13 cellular contexts compared by ENCODE assay signal in the genomic region with DNA sequence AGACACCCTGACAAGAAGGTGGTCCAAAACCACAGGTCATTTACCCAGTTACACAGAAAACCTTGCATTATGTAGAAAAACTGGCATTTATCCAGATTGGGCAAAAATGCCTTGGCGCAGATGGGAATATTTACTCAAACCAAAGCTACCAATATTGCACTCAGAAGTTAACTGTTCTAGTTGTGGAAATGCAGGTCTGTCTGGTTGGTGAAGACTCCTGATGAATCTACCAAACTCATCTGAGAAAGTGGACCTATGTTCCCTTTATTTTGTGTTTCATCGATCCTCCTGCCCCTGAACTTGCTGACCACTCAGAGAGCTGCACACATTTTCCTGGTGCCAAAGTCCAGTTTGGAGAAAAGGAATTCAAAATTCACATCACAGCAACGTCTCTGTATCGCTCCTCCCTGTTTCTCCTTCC.
DNase-seq lines count a peak whose midpoint lies in the region; ATAC-seq and TF ChIP-seq lines count a peak whose summit lies in the region.
"Had no signal": no experiment of that assay in that cellular context is flagged by ENCODE, and none has a peak within 500 bp of the region (broad histone marks: within the 10 kb centered on the region; RNA-seq: fewer than 3 reads in every experiment).

No MANE protein-coding gene starts in this region.

- peaks cover 24% of the 10 kb centered on the region for H3K4me1 ChIP-seq in left ventricle myocardium inferior
- peaks cover 0 to 21% (median 12%) of the 10 kb centered on the region in 9 donors for H3K4me1 ChIP-seq in heart right ventricle

- intact Hi-C loops in left ventricle myocardium inferior (cut with micrococcal nuclease) = no loop called here
- intact Hi-C loops in heart right ventricle (cut with DNase I) = loop anchor here in 1 of 10 donors (10.0 kb wide), 1 partner anchor 147 kb away; no protein-coding TSS in a partner anchor
- intact Hi-C loops in left colon (cut with DNase I, micrococcal nuclease) = loop anchor here in 1 of 2 donors (10.0 kb wide), 1 partner anchor 47 kb away; no protein-coding TSS in a partner anchor
- intact Hi-C loops in sciatic nerve (cut with DNase I) = no loop called here

- no peak for TF ChIP-seq CTCF in left ventricle myocardium inferior (IDR thresholded peaks at IDR 0.05; ENCODE audit: borderline replicate concordance)
- no peak for TF ChIP-seq CTCF in heart right ventricle (IDR thresholded peaks at IDR 0.05)

- DNase-seq in left ventricle myocardium inferior = no peak
- no peak for DNase-seq in heart right ventricle
- DNase-seq in left colon = no peak
- DNase-seq in sciatic nerve (ENCODE audit: low spot score) = no peak
- DNase-seq in SW480 (ENCODE audit: low spot score) = no peak
- DNase-seq in amygdala (lab: John Stamatoyannopoulos, UW) = no peak
- DNase-seq: activated naive CD4-positive, alpha-beta T cell treated with anti-CD3 and anti-CD28 coated beads for 36 hours; NCI-H1436; NCI-H510A treated with DMSO at 0.1 percent for 48 hours; retina; stimulated activated naive CD8-positive, alpha-beta T cell treated with anti-CD3 and anti-CD28 coated beads, Interleukin-15, amount 100 ng/mL, for 72 hours had no signal

- H3K4me3 ChIP-seq in left ventricle myocardium inferior (no peak overlapping the region), heart right ventricle (no peak overlapping the region)

- H3K9me3 ChIP-seq in left ventricle myocardium inferior (replicated peaks) = no peaks in the 10 kb centered on the region
- H3K9me3 ChIP-seq in heart right ventricle = no peaks in the 10 kb centered on the region

- ATAC-seq in heart right ventricle = no peak
- ATAC-seq in left colon = peak; percentile 28
- peak; percentile 1 for ATAC-seq in sciatic nerve
- ATAC-seq in GM18505 (IDR thresholded peaks at IDR 0.05; ENCODE audit: unreplicated experiment) = no peak
- ATAC-seq in HG02840 (IDR thresholded peaks at IDR 0.05; ENCODE audit: low FRiP score, unreplicated experiment) = no peak
- ATAC-seq: stimulated activated naive CD8-positive, alpha-beta T cell treated with anti-CD3 and anti-CD28 coated beads, Interleukin-15, amount 100 ng/mL, for 72 hours had no signal

- no peaks in the 10 kb centered on the region for H3K36me3 ChIP-seq in left ventricle myocardium inferior
- no peaks in the 10 kb centered on the region for H3K36me3 ChIP-seq in heart right ventricle

- peak overlapping the region; percentile 70 for H3K27ac ChIP-seq in left ventricle myocardium inferior (replicated peaks)
- H3K27ac ChIP-seq in heart right ventricle = no peak overlapping the region

- TF ChIP-seq POLR2A in GM18505 (IDR thresholded peaks at IDR 0.05; ENCODE audit: borderline replicate concordance, extremely low read depth, insufficient read depth, insufficient read length) = no peak

- 70 to 78% methylated on average over 4 of the region's 4 CpGs for WGBS in heart right ventricle, 2 donors

- no peaks in the 10 kb centered on the region for H3K27me3 ChIP-seq in left ventricle myocardium inferior (ENCODE audit: low read depth)
- no peaks in the 10 kb centered on the region for H3K27me3 ChIP-seq in heart right ventricle

Comparison
In these comparisons a context has a peak if more than half of its experiments do, and no peak if none do; other contexts are left out.
1. ATAC-seq: peak in left colon (single experiment) and sciatic nerve (single experiment); none in heart right ventricle (0 of 8), GM18505 (single experiment) and HG02840 (single experiment).